13 cellular contexts compared by ENCODE assay signal in the genomic region with DNA sequence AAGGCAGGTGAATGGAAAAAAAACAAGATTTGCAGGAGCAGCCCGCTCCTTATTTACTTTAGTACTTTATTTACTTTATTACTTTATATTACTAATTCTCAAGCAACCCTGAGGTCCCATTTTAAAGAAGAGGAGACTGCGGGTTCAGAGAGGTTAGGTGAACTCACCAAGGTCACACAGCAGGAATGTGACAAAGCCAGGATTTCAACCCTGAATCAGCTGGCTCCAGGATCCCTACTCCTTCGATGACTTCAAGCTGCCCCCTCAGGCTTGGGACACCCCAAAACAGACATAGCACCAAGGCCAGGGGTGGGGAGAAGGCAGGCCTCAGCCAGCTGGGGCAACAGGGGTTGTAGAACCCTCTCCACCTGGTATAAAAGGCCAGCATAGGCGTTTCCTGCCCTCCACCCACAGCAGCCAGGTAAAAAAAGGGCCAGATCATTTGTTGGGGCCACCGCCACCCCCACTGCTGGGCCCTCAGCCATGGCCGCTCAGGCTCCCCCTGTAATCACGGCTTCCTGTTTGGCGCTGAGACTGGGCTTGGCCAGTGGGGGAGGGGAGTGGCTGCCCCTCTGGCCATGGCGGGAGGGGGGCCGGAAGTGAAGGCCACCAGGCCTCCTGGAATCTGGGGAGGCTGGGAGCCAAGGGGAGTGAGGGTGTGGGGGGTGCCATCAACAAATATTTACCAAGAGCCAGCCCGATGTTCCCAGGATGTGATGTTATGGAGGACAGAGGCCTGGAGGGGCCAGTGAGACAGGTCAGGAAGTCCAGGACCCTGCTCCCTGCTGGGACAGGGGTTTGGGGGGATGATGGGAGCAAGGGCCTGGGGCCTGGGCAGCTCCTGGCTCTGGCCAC. TPM values are rescaled to one million over a fixed set of nuclear protein-coding genes. Genes with fewer than 3 reads are reported as not detected.
DNase-seq lines count a peak whose midpoint lies in the region; ATAC-seq, FAIRE-seq and TF ChIP-seq lines count a peak whose summit lies in the region.
"Had no signal": no experiment of that assay in that cellular context is flagged by ENCODE, and none has a peak within 500 bp of the region (broad histone marks: within the 10 kb centered on the region; RNA-seq: fewer than 3 reads in every experiment).

No MANE protein-coding gene starts in this region.

- WGBS in A549 (ENCODE audit: missing lambda C conversion rate) = 20% methylated on average over 5 of the region's 11 CpGs
- WGBS in heart right ventricle, 2 donors = 49 to 61% methylated on average over 11 of the region's 11 CpGs

- TF ChIP-seq EP300 in A549 (IDR thresholded peaks at IDR 0.05) = no peak

- no peak for TF ChIP-seq CTCF in A549 (IDR thresholded peaks at IDR 0.05)
- no peak for TF ChIP-seq CTCF in WTC11 (IDR thresholded peaks at IDR 0.05)
- no peak for TF ChIP-seq CTCF in heart right ventricle (IDR thresholded peaks at IDR 0.05)
- TF ChIP-seq CTCF in nephron progenitor cell (IDR thresholded peaks at IDR 0.05) = no peak
- no peak for TF ChIP-seq CTCF in GM10266 (IDR thresholded peaks at IDR 0.05; ENCODE audit: control insufficient read depth, insufficient read depth, low read depth, missing control alignments)

- H3K4me3 ChIP-seq in A549 (no peak overlapping the region), heart right ventricle (no peak overlapping the region)
- H3K4me3 ChIP-seq: GM23248 had no signal

- peak overlapping the region; percentile 51 for H3K4me2 ChIP-seq in A549

- no peak for TF ChIP-seq POLR2A in A549 (IDR thresholded peaks at IDR 0.05; ENCODE audit: low read length)

- H3K4me1 ChIP-seq in A549 = peaks cover 27% of the 10 kb centered on the region
- peaks cover 17 to 53% (median 35%) of the 10 kb centered on the region in 9 donors for H3K4me1 ChIP-seq in heart right ventricle
- H3K4me1 ChIP-seq: foreskin keratinocyte had no signal

- POLR2A ChIA-PET in A549 (lab: Yijun Ruan, JAX) (no interaction called here), WTC11 (lab: Charles Lee) (no interaction called here)

- H3K27me3 Mint-ChIP-seq in WTC11 (ENCODE audit: low read depth) (peaks cover 1% of the 10 kb centered on the region), nephron progenitor cell (ENCODE audit: low read depth, poor library complexity) (peaks cover 20% of the 10 kb centered on the region)

- H3K9me3 Mint-ChIP-seq in WTC11 (no peaks in the 10 kb centered on the region), nephron progenitor cell (no peaks in the 10 kb centered on the region)
- H3K9me3 Mint-ChIP-seq: activated T-cell treated with anti-CD3 and anti-CD28 coated beads, Interleukin-2, amount 50 U/mL, for 72 hours; central memory CD8-positive, alpha-beta T cell had no signal

- FAIRE-seq in A549 (lab: Jason Lieb, UNC) = no peak

- H3K36me3 Mint-ChIP-seq in WTC11 (no peaks in the 10 kb centered on the region), nephron progenitor cell (ENCODE audit: low read depth) (no peaks in the 10 kb centered on the region)

- H3K9me3 ChIP-seq in A549 (no peaks in the 10 kb centered on the region), heart right ventricle (no peaks in the 10 kb centered on the region)

- ATAC-seq in A549 = no peak; a peak in 1 of 6 replicates
- ATAC-seq in WTC11 = peak; percentile 25
- ATAC-seq in heart right ventricle = peak; percentile 43 to 88 (median 84)
- ATAC-seq in HG03342 (IDR thresholded peaks at IDR 0.05; ENCODE audit: unreplicated experiment) = no peak
- no peak for ATAC-seq in HG03378 (IDR thresholded peaks at IDR 0.05; ENCODE audit: unreplicated experiment)
- ATAC-seq: activated T-cell treated with anti-CD3 and anti-CD28 coated beads, Interleukin-2, amount 50 U/mL, for 72 hours; foreskin keratinocyte had no signal

- DNase-seq in A549 (ENCODE audit: low read depth in 1 of 2, low spot score in 1 of 2) (no peak), WTC11 (ENCODE audit: low spot score) (no peak), heart right ventricle (peak; percentile 64 to 71), nephron progenitor cell (no peak), GM10266 (ENCODE audit: extremely low spot score) (no peak), T1000 (lab: John Stamatoyannopoulos, UW) (no peak)
- DNase-seq: activated T-cell treated with anti-CD3 and anti-CD28 coated beads, Interleukin-2, amount 50 U/mL, for 72 hours; foreskin keratinocyte; GM23248; NCI-H2171 had no signal

- H3K4me1 Mint-ChIP-seq in WTC11 = peaks cover 35% of the 10 kb centered on the region
- H3K4me1 Mint-ChIP-seq in nephron progenitor cell = peaks cover 48% of the 10 kb centered on the region
- H3K4me1 Mint-ChIP-seq: central memory CD8-positive, alpha-beta T cell had no signal

- H3K27me3 ChIP-seq in heart right ventricle = peaks cover 0 to 5% (median 0%) of the 10 kb centered on the region in 7 donors

- CTCF ChIA-PET in A549 (lab: Yijun Ruan, JAX) = interaction anchor here (1.1 to 5.8 kb wide), 5 partner anchors 10 to 183 kb away, joined by 4 to 83 read pairs (median 8); no protein-coding TSS in a partner anchor
- CTCF ChIA-PET in WTC11 (lab: Charles Lee) = interaction anchor here (0.7 to 17.8 kb wide), 5 partner anchors 9 to 122 kb away, joined by 3 to 606 read pairs (median 3); no protein-coding TSS in a partner anchor

- no peak for TF ChIP-seq RAD21 in A549 (conservative IDR thresholded peaks at IDR 0.05 in 1 of 2, IDR thresholded peaks at IDR 0.05 in 1 of 2)

- intact Hi-C loops in heart right ventricle (cut with DNase I) = loop anchor here in 1 of 10 donors (10.0 kb wide), 1 partner anchor 47 kb away; no protein-coding TSS in a partner anchor

- no peaks in the 10 kb centered on the region for H3K36me3 ChIP-seq in heart right ventricle

- peak overlapping the region; percentile 50 to 79; a peak in 5 of 6 replicates for H3K27ac ChIP-seq in A549
- H3K27ac ChIP-seq in heart right ventricle = peak overlapping the region; percentile 38 to 82 (median 72)
- H3K27ac ChIP-seq: foreskin keratinocyte, GM23248 had no signal

- H3K4me3 Mint-ChIP-seq in WTC11 (no peak overlapping the region), nephron progenitor cell (no peak overlapping the region)
- H3K4me3 Mint-ChIP-seq: activated T-cell treated with anti-CD3 and anti-CD28 coated beads, Interleukin-2, amount 50 U/mL, for 72 hours; central memory CD8-positive, alpha-beta T cell had no signal

- H3K27ac Mint-ChIP-seq in WTC11 (0 out of 2 replicates have a peak overlapping the region, but pooled peaks have one; percentile 63), nephron progenitor cell (peak overlapping the region; percentile 36)
- H3K27ac Mint-ChIP-seq: activated T-cell treated with anti-CD3 and anti-CD28 coated beads, Interleukin-2, amount 50 U/mL, for 72 hours had no signal

TF ChIP-seq in A549, 52 proteins besides CTCF, POLR2A, EP300 and RAD21:
- TF ChIP-seq CBX8 (IDR thresholded peaks at IDR 0.05) = no peak
- TF ChIP-seq HOXA7 (CRISPR knock-in tag; IDR thresholded peaks at IDR 0.05) = no peak
- peak; percentile 49 for TF ChIP-seq ZFP36 (IDR thresholded peaks at IDR 0.05; ENCODE audit: borderline replicate concordance, partially characterized antibody)
- TF ChIP-seq POLR2AphosphoS2 (conservative IDR thresholded peaks at IDR 0.05; ENCODE audit: low read length) = no peak
- TF ChIP-seq FOXS1 (CRISPR knock-in tag; IDR thresholded peaks at IDR 0.05) = no peak

TF ChIP-seq in WTC11, 78 proteins besides CTCF, POLR2A, EP300 and RAD21:
- 0 out of 2 replicates have a peak, but pooled peaks have one; percentile 18 for TF ChIP-seq FOXP4 (CRISPR knock-in tag; IDR thresholded peaks at IDR 0.05)
- no peak for TF ChIP-seq MXD4 (CRISPR knock-in tag; IDR thresholded peaks at IDR 0.05; ENCODE audit: borderline replicate concordance)
- TF ChIP-seq E2F5 (CRISPR knock-in tag; IDR thresholded peaks at IDR 0.05) = no peak

RNA-seq across cellular contexts. Expression of gene SDC3, which starts 6.5 kb away (rescaled TPM):
- polyA plus RNA-seq in A549 (2011; rRNA removed) (2.0 and 4.1 TPM in 2 replicates), A549 (2017; fragmentation: RNase III; extraction: RNeasy Plus Mini Kit Qiagen cat#74134 plus additional on column Dnase treatment) (8.4 to 10.0 TPM (median 8.9 TPM) in 3 replicates), heart right ventricle (10 to 100 TPM; 13.1 to 22.2 TPM)
- polyA plus RNA-seq in A549 (2012; cell fraction: cytosol; rRNA removed) = 1.9 and 3.6 TPM in 2 replicates
- polyA plus RNA-seq in A549 (2012; cell fraction: nucleus; rRNA removed) = 4.6 and 7.6 TPM in 2 replicates
- polyA minus RNA-seq in A549 (2011; rRNA and poly(A)+ RNA removed) = 4.4 and 4.6 TPM in 2 replicates
- total RNA-seq in WTC11 (2021) (31.1 to 32.3 TPM (median 31.2 TPM) in 3 replicates), heart right ventricle (10 to 100 TPM; 17.9 to 57.7 (median 22.1) TPM)

Comparison
In these comparisons a context has a peak if more than half of its experiments do, and no peak if none do; other contexts are left out.
1. ATAC-seq: peak in WTC11 (single experiment) and heart right ventricle (8 of 8); none in A549 (0 of 2), HG03342 (single experiment) and HG03378 (single experiment).
2. DNase-seq: peak in heart right ventricle (2 of 2); none in A549 (0 of 2), WTC11 (single experiment), nephron progenitor cell (single experiment), GM10266 (single experiment) and T1000 (single experiment).